In the genomic region with DNA sequence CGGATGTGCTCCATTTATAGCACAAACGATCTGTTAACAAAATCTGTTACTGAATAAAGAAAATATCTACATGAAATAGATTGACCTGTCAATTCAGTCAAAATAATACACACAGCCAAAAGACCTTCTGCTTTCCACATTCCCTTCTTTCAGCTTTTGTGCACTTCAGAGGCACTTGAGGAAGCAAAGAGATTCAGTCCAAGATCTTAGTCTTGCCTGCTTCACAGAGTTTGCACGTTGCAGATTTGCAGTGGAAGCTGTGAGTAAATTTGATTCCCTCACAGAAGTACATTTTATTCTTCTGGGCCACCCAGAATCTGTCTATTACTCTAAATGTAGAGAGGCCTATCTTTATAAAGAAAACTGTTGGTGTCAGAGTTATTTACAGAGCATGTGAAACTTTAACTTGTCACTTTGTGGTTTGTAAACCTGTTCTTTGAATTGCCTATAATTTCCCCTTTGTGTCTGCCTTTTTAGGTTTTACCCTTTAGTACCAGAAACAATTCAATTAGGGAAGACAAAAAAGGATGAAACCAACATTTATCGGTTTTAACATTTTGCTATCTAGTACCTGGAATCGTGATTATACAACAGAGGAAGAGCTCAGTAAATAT, we compare ENCODE assay signal across 10 cellular contexts. TPM values are rescaled to one million over a fixed set of nuclear protein-coding genes. Genes with fewer than 3 reads are reported as not detected.
DNase-seq lines count a peak whose midpoint lies in the region; ATAC-seq and TF ChIP-seq lines count a peak whose summit lies in the region.
"Had no signal": no experiment of that assay in that cellular context is flagged by ENCODE, and none has a peak within 500 bp of the region (broad histone marks: within the 10 kb centered on the region; RNA-seq: fewer than 3 reads in every experiment).

No MANE protein-coding gene starts in this region.

- H3K4me1 ChIP-seq in right cardiac atrium (ENCODE audit: control insufficient read depth, insufficient read depth, low read length) = peaks cover 3% of the 10 kb centered on the region

- H3K27me3 ChIP-seq in GM06990 (replicated peaks; ENCODE audit: control insufficient read depth, insufficient read depth, low read length) (no peaks in the 10 kb centered on the region), right cardiac atrium (ENCODE audit: control insufficient read depth, insufficient read depth) (no peaks in the 10 kb centered on the region)

- no peaks in the 10 kb centered on the region for H3K36me3 ChIP-seq in GM06990 (ENCODE audit: control insufficient read depth, insufficient read depth, low read length)

- peak; percentile 66 for ATAC-seq in GM19463 (IDR thresholded peaks at IDR 0.05; ENCODE audit: unreplicated experiment)
- ATAC-seq in HG03196 (IDR thresholded peaks at IDR 0.05; ENCODE audit: unreplicated experiment) = peak; percentile 74
- ATAC-seq in right cardiac atrium = no peak

- H3K4me3 ChIP-seq in GM06990 (replicated peaks; ENCODE audit: low read depth, low read length) (no peak overlapping the region), right cardiac atrium (ENCODE audit: low read length) (no peak overlapping the region)

- H3K4me1 Mint-ChIP-seq in brain = peaks cover 40% of the 10 kb centered on the region

- intact Hi-C loops in right cardiac atrium (cut with DNase I) = loop anchor here in 1 of 4 donors (10.0 kb wide), 1 partner anchor 153 kb away; no protein-coding TSS in a partner anchor

- whole genome bisulfite sequencing in right cardiac atrium = 41% methylated on average over 5 of the region's 5 CpGs

- peak overlapping the region in 1 of 5 experiments; percentile 46 for H3K4me3 Mint-ChIP-seq in brain
- H3K4me3 Mint-ChIP-seq: memory B cell had no signal

- no peak overlapping the region for H3K27ac ChIP-seq in right cardiac atrium (ENCODE audit: low read length)

- DNase-seq in GM06990 (ENCODE audit: extremely low read depth, insufficient read length) = peak; percentile 20
- no peak for DNase-seq in inferior parietal cortex (ENCODE audit: extremely low spot score)
- no peak for DNase-seq in cerebellar nuclear complex (lab: John Stamatoyannopoulos, UW)
- no peak for DNase-seq in activated CD4-positive, alpha-beta T cell treated with anti-CD3 and anti-CD28 coated beads, Interleukin-2, amount 50 U/mL, for 4 hours
- DNase-seq in right cardiac atrium = no peak
- DNase-seq: NCI-H774 had no signal

- H3K36me3 Mint-ChIP-seq in brain = no peaks in the 10 kb centered on the region
- H3K36me3 Mint-ChIP-seq: memory B cell had no signal

- H3K27ac Mint-ChIP-seq in brain = peak overlapping the region in 3 of 5 experiments; percentile 45 to 85 (median 50)
- H3K27ac Mint-ChIP-seq: memory B cell had no signal

- no peaks in the 10 kb centered on the region for H3K9me3 Mint-ChIP-seq in brain
- H3K9me3 Mint-ChIP-seq: memory B cell had no signal

- H3K27me3 Mint-ChIP-seq in brain = no peaks in the 10 kb centered on the region

- H3K9me3 ChIP-seq in right cardiac atrium (ENCODE audit: control insufficient read depth, low read length) = no peaks in the 10 kb centered on the region

- no peak for TF ChIP-seq CTCF in GM06990 (IDR thresholded peaks at IDR 0.05; ENCODE audit: insufficient read depth, low read length, poor library complexity, severe bottlenecking)
- TF ChIP-seq CTCF in brain (conservative IDR thresholded peaks at IDR 0.05) = no peak

RNA-seq across cellular contexts. Expression of gene SPRY1, which starts 15.5 kb away (rescaled TPM):
- polyA plus RNA-seq in brain (ENCODE audit: insufficient read depth, low read depth, low replicate concordance) (19.7 TPM), right cardiac atrium (21.3 TPM)
- 10 to 100 TPM; 26.3 to 60.4 (median 50.0) TPM for total RNA-seq in right cardiac atrium

Comparison
In these comparisons a context has a peak if more than half of its experiments do, and no peak if none do; other contexts are left out.
1. ATAC-seq: peak in GM19463 (single experiment) and HG03196 (single experiment); none in right cardiac atrium (0 of 2).